ENCODE assay signal across 14 cellular contexts in the genomic region with DNA sequence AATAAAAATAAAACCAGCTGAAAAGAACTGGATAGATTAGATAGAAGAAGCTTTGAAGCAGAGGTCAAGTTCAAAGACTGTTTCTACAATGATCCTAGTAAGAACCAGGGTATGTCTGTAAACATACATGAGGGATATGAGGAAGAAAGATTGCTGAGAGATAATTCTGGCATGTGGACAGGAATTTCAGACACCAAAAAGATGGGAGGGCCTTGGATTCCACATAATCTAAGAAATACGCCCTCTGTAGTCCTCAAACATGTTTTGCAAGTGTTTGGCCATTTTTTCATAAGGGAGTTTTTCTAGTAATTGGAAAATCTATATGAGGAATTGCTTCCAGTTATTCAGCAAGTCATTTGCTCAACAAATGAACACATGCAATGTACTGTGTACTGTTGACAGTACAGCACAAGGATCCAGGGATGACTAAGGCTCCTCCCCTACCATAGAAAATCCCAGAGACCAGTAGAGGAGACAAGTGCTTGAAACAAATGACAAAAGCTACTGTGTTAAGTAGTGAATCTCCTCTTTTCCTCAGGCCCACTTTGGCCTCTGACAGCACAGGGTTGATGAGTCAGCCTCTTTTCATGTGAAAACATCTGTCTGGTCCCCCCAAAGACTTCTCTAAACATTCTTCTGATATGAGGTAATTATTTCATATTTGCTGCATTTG.
DNase-seq lines count a peak whose midpoint lies in the region; ATAC-seq and TF ChIP-seq lines count a peak whose summit lies in the region.
"Had no signal": no experiment of that assay in that cellular context is flagged by ENCODE, and none has a peak within 500 bp of the region (broad histone marks: within the 10 kb centered on the region; RNA-seq: fewer than 3 reads in every experiment).

No MANE protein-coding gene starts in this region.

- no peaks in the 10 kb centered on the region for H4K20me1 ChIP-seq in H9 (ENCODE audit: control insufficient read depth, insufficient read depth, insufficient read length)

- peaks cover 0 to 8% (median 0%) of the 10 kb centered on the region in 3 experiments; a peak in 2 of 7 replicates for H3K36me3 Mint-ChIP-seq in H9 (ENCODE audit: insufficient read depth in 1 of 3, low read depth in 3 of 3)
- H3K36me3 Mint-ChIP-seq in natural killer cell treated with Interleukin-12 subunit alpha and Interleukin-12 subunit beta and Interleukin-15 and Interleukin-18, amount 100 ng/mL, for 72 hours, result no peaks in the 10 kb centered on the region
- H3K36me3 Mint-ChIP-seq: activated naive CD8-positive, alpha-beta T cell had no signal

- no peak overlapping the region for H4K12ac ChIP-seq in trophoblast cell (ENCODE audit: low read depth, low read length)

- H3K4me1 ChIP-seq in H9 (ENCODE audit: insufficient read depth, low read length) (no peaks in the 10 kb centered on the region), foreskin keratinocyte (peaks cover 18% of the 10 kb centered on the region), trophoblast cell (ENCODE audit: control insufficient read depth in 1 of 2, insufficient read depth in 2 of 2, low read length in 2 of 2) (peaks cover 4% of the 10 kb centered on the region in 2 experiments)

- H3K27ac ChIP-seq in H9 (ENCODE audit: insufficient read length, low read depth, low read length) (no peak overlapping the region), foreskin keratinocyte (no peak overlapping the region), trophoblast cell (ENCODE audit: low read depth, low read length) (no peak overlapping the region)
- H3K27ac ChIP-seq: tibial nerve had no signal

- H4K91ac ChIP-seq in H9 (ENCODE audit: insufficient read length, low read depth, low read length), result no peak overlapping the region
- no peak overlapping the region for H4K91ac ChIP-seq in trophoblast cell (ENCODE audit: low read depth, low read length)

- H3K9ac ChIP-seq in H9 (ENCODE audit: extremely low read depth, insufficient read length, low read length) (no peak overlapping the region), trophoblast cell (ENCODE audit: low read length) (no peak overlapping the region)

- peak; percentile 93 for ATAC-seq in foreskin keratinocyte
- ATAC-seq in natural killer cell treated with Interleukin-12 subunit alpha and Interleukin-12 subunit beta and Interleukin-15 and Interleukin-18, amount 100 ng/mL, for 72 hours, result no peak

- no peak overlapping the region for H2AK5ac ChIP-seq in H9 (ENCODE audit: insufficient read length, low read length)
- no peak overlapping the region for H2AK5ac ChIP-seq in trophoblast cell (ENCODE audit: low read length)

- H3K4me3 ChIP-seq in trophoblast cell (ENCODE audit: low read depth, low read length), result no peak overlapping the region
- H3K4me3 ChIP-seq: tibial nerve had no signal

- H4K5ac ChIP-seq in H9 (ENCODE audit: insufficient read length, low read depth, low read length), result no peak overlapping the region

- TF ChIP-seq CTCF in H9 (conservative IDR thresholded peaks at IDR 0.05), result peak; percentile 35; the same call in 2 of the 3 replicates
- TF ChIP-seq CTCF in foreskin keratinocyte (conservative IDR thresholded peaks at IDR 0.05), result peak; percentile 49

- H2BK120ac ChIP-seq in H9 (ENCODE audit: low read depth, low read length, poor library complexity, severe bottlenecking), result no peak overlapping the region
- H2BK120ac ChIP-seq in trophoblast cell (ENCODE audit: insufficient read depth, low read length, poor library complexity), result no peak overlapping the region

- no peaks in the 10 kb centered on the region for H3K79me1 ChIP-seq in H9 (ENCODE audit: insufficient read depth, low read depth, low read length, poor library complexity, severe bottlenecking)
- peaks cover 2% of the 10 kb centered on the region for H3K79me1 ChIP-seq in trophoblast cell (ENCODE audit: low read length)

- H3K23ac ChIP-seq in H9 (ENCODE audit: insufficient read length, low read depth, low read length) (no peak overlapping the region), trophoblast cell (ENCODE audit: low read length) (no peak overlapping the region)

- H3K4me3 Mint-ChIP-seq in H9, result no peak overlapping the region
- no peak overlapping the region for H3K4me3 Mint-ChIP-seq in natural killer cell treated with Interleukin-12 subunit alpha and Interleukin-12 subunit beta and Interleukin-15 and Interleukin-18, amount 100 ng/mL, for 72 hours
- H3K4me3 Mint-ChIP-seq: activated naive CD8-positive, alpha-beta T cell had no signal

- H3K27me3 ChIP-seq in H9 (ENCODE audit: insufficient read depth, low read length), result no peaks in the 10 kb centered on the region
- no peaks in the 10 kb centered on the region for H3K27me3 ChIP-seq in foreskin keratinocyte
- no peaks in the 10 kb centered on the region for H3K27me3 ChIP-seq in trophoblast cell (ENCODE audit: insufficient read depth, low read length)
- H3K27me3 ChIP-seq: tibial nerve had no signal

- WGBS in H9 (ENCODE audit: extremely low coverage, insufficient read length, low lambda C conversion rate), result no CpG with 5 or more reads among the region's 1 CpG
- WGBS in trophoblast cell (ENCODE audit: extremely low coverage, insufficient coverage, insufficient read length), result no CpG with 5 or more reads among the region's 1 CpG

- no peak overlapping the region for H3K56ac ChIP-seq in H9 (ENCODE audit: insufficient read length, low read depth, low read length)

- H3K27me3 Mint-ChIP-seq in H9 (ENCODE audit: low read depth), result no peaks in the 10 kb centered on the region
- peaks cover 3 to 6% of the 10 kb centered on the region in 2 donors for H3K27me3 Mint-ChIP-seq in natural killer cell treated with Interleukin-12 subunit alpha and Interleukin-12 subunit beta and Interleukin-15 and Interleukin-18, amount 100 ng/mL, for 72 hours

- H2BK5ac ChIP-seq in H9 (ENCODE audit: insufficient read length, low read length) (no peak overlapping the region), trophoblast cell (ENCODE audit: low read depth, low read length, poor library complexity) (no peak overlapping the region)

- peak overlapping the region in 2 of 3 experiments; percentile 23 to 56; a peak in 1 of 7 replicates for H3K27ac Mint-ChIP-seq in H9
- no peak overlapping the region for H3K27ac Mint-ChIP-seq in natural killer cell treated with Interleukin-12 subunit alpha and Interleukin-12 subunit beta and Interleukin-15 and Interleukin-18, amount 100 ng/mL, for 72 hours
- H3K27ac Mint-ChIP-seq: activated naive CD8-positive, alpha-beta T cell had no signal

- H3K14ac ChIP-seq in H9 (ENCODE audit: insufficient read depth, low read length) (no peak overlapping the region), trophoblast cell (ENCODE audit: low read length) (no peak overlapping the region)

- H3K9me3 ChIP-seq in H9 (ENCODE audit: control insufficient read depth, low read depth, low read length) (no peaks in the 10 kb centered on the region), trophoblast cell (ENCODE audit: insufficient read depth, low read depth, low read length) (no peaks in the 10 kb centered on the region)
- H3K9me3 ChIP-seq: tibial nerve had no signal

- no peak overlapping the region for H3K4ac ChIP-seq in H9 (ENCODE audit: low read depth, low read length)
- no peak overlapping the region for H3K4ac ChIP-seq in trophoblast cell (ENCODE audit: low read depth, low read length)

- no peak overlapping the region for H2BK20ac ChIP-seq in H9 (ENCODE audit: low read depth, low read length, poor library complexity, severe bottlenecking)

- no peaks in the 10 kb centered on the region for H3K9me3 Mint-ChIP-seq in H9
- H3K9me3 Mint-ChIP-seq in natural killer cell treated with Interleukin-12 subunit alpha and Interleukin-12 subunit beta and Interleukin-15 and Interleukin-18, amount 100 ng/mL, for 72 hours, result no peaks in the 10 kb centered on the region

- H3K18ac ChIP-seq in H9 (ENCODE audit: insufficient read length, low read depth, low read length) (no peak overlapping the region), trophoblast cell (ENCODE audit: low read length) (no peak overlapping the region)

- H3T11ph ChIP-seq in H9 (ENCODE audit: low read length), result no peak overlapping the region

- H3K36me3 ChIP-seq in trophoblast cell (ENCODE audit: control insufficient read depth in 1 of 2, insufficient read depth in 2 of 2, low read length in 2 of 2), result no peaks in the 10 kb centered on the region
- H3K36me3 ChIP-seq: tibial nerve had no signal

- no peaks in the 10 kb centered on the region for H3K79me2 ChIP-seq in H9 (ENCODE audit: insufficient read depth, low read length)
- H3K79me2 ChIP-seq in trophoblast cell (ENCODE audit: control insufficient read depth, insufficient read depth, low read length, poor library complexity), result no peaks in the 10 kb centered on the region

- H4K8ac ChIP-seq in H9 (replicated peaks; ENCODE audit: insufficient read length, low read depth, low read length) (no peak overlapping the region), trophoblast cell (ENCODE audit: low read depth, low read length) (no peak overlapping the region)

- no peak overlapping the region for H3K4me2 ChIP-seq in H9 (ENCODE audit: insufficient read depth, insufficient read length, low read length)
- H3K4me2 ChIP-seq in trophoblast cell (ENCODE audit: low read length), result no peak overlapping the region

- intact Hi-C loops in posterior cingulate gyrus (cut with DNase I), result no loop called here

- H2AFZ ChIP-seq in H9 (ENCODE audit: low read length), result no peak overlapping the region
- H2AFZ ChIP-seq in trophoblast cell (ENCODE audit: insufficient read depth, low read length, poor library complexity), result no peak overlapping the region

- H2BK12ac ChIP-seq in H9 (ENCODE audit: insufficient read length, low read depth, low read length), result no peak overlapping the region
- H2BK12ac ChIP-seq in trophoblast cell (ENCODE audit: low read length), result no peak overlapping the region

- H2BK15ac ChIP-seq in H9 (ENCODE audit: low read depth, low read length), result no peak overlapping the region

- no peaks in the 10 kb centered on the region for H3K23me2 ChIP-seq in H9 (ENCODE audit: insufficient read length, low read depth, low read length, poor library complexity, severe bottlenecking)

- no peak for DNase-seq in H9
- peak; percentile 25 for DNase-seq in SW480 (ENCODE audit: low spot score)
- DNase-seq in foreskin keratinocyte, result peak; percentile 84 to 92
- peak; percentile 58 to 68 for DNase-seq in trophoblast cell
- DNase-seq in posterior cingulate gyrus, result no peak
- no peak for DNase-seq in NCI-H1436 (lab: John Stamatoyannopoulos, UW)
- DNase-seq in MV-4-11 (lab: John Stamatoyannopoulos, UW), result no peak
- DNase-seq in natural killer cell treated with Interleukin-12 subunit alpha and Interleukin-12 subunit beta and Interleukin-15 and Interleukin-18, amount 100 ng/mL, for 72 hours (ENCODE audit: low spot score), result no peak
- DNase-seq: activated CD8-positive, alpha-beta memory T cell treated with anti-CD3 and anti-CD28 coated beads for 24 hours; DMS53; effector CD4-positive, alpha-beta T cell; NCI-H2081 had no signal

- H3K4me1 Mint-ChIP-seq in H9, result peaks cover 0 to 13% of the 10 kb centered on the region in 2 experiments; a peak in 2 of 4 replicates
- H3K4me1 Mint-ChIP-seq in natural killer cell treated with Interleukin-12 subunit alpha and Interleukin-12 subunit beta and Interleukin-15 and Interleukin-18, amount 100 ng/mL, for 72 hours (ENCODE audit: low read depth in 2 of 2), result no peaks in the 10 kb centered on the region

Comparison
In these comparisons a context has a peak if more than half of its experiments do, and no peak if none do; other contexts are left out.
1. DNase-seq: peak in SW480 (single experiment), foreskin keratinocyte (2 of 2) and trophoblast cell (2 of 2); none in H9 (single experiment), posterior cingulate gyrus (0 of 10), NCI-H1436 (single experiment), MV-4-11 (single experiment) and natural killer cell treated with Interleukin-12 subunit alpha and Interleukin-12 subunit beta and Interleukin-15 and Interleukin-18, amount 100 ng/mL, for 72 hours (single experiment).
2. H3K27ac Mint-ChIP-seq: peak in H9 (2 of 3); none in natural killer cell treated with Interleukin-12 subunit alpha and Interleukin-12 subunit beta and Interleukin-15 and Interleukin-18, amount 100 ng/mL, for 72 hours (0 of 2).